ENCODE assay signal across 13 cellular contexts in genomic region chr9:89226076-89226475, GRCh38. TPM values are rescaled to one million over a fixed set of nuclear protein-coding genes. Genes with fewer than 3 reads are reported as not detected.
DNase-seq lines count a peak whose midpoint lies in the region; ATAC-seq, FAIRE-seq and TF ChIP-seq lines count a peak whose summit lies in the region.
"Had no signal": no experiment of that assay in that cellular context is flagged by ENCODE, and none has a peak within 500 bp of the region (broad histone marks: within the 10 kb centered on the region; RNA-seq: fewer than 3 reads in every experiment).

No MANE protein-coding gene starts in this region.

- H3K18ac ChIP-seq in mesendoderm (ENCODE audit: low read length), result no peak overlapping the region

- no peak for ATAC-seq in HepG2
- ATAC-seq in naive thymus-derived CD8-positive, alpha-beta T cell, result no peak
- ATAC-seq: activated CD4-positive, alpha-beta T cell treated with anti-CD3 and anti-CD28 coated beads for 36 hours had no signal

- no peaks in the 10 kb centered on the region for H3K9me3 ChIP-seq in HepG2 (ENCODE audit: low read length)

- no peaks in the 10 kb centered on the region for H4K20me1 ChIP-seq in HepG2 (ENCODE audit: insufficient read depth, low read length)

- in situ Hi-C loops in SK-MEL-5 (cut with HindIII; ENCODE audit: low pct_unique_long_range_greater_than_20kb, low sequenced_read_pairs) (no loop called here), HepG2 (cut with HindIII; ENCODE audit: extremely low pct_ligation_motif_present, low pct_unique_long_range_greater_than_20kb) (no loop called here)

- intact Hi-C loops in HepG2 (cut with micrococcal nuclease; ENCODE audit: unreplicated experiment), result no loop called here

- H3K4me1 Mint-ChIP-seq in naive thymus-derived CD8-positive, alpha-beta T cell, result no peaks in the 10 kb centered on the region
- H3K4me1 Mint-ChIP-seq: activated CD4-positive, alpha-beta T cell treated with anti-CD3 and anti-CD28 coated beads for 36 hours; B cell had no signal

- H3K36me3 ChIP-seq in mesendoderm (ENCODE audit: control insufficient read depth, insufficient read depth, low read length) (no peaks in the 10 kb centered on the region), HepG2 (replicated peaks in 1 of 2; ENCODE audit: control insufficient read depth in 1 of 2, insufficient read depth in 2 of 2, low read length in 2 of 2) (no peaks in the 10 kb centered on the region)

- TF ChIP-seq RAD21 in HepG2 (CRISPR knock-in tag; IDR thresholded peaks at IDR 0.05), result no peak

- no peak for TF ChIP-seq CTCF in fibroblast of pulmonary artery (IDR thresholded peaks at IDR 0.05; ENCODE audit: low read length, missing control alignments)
- TF ChIP-seq CTCF in HepG2 (CRISPR knock-in tag; IDR thresholded peaks at IDR 0.05), result no peak

- no peak overlapping the region for H2BK15ac ChIP-seq in mesendoderm (replicated peaks; ENCODE audit: low read depth)

- no peak overlapping the region for H3K27ac Mint-ChIP-seq in naive thymus-derived CD8-positive, alpha-beta T cell
- H3K27ac Mint-ChIP-seq: activated CD4-positive, alpha-beta T cell treated with anti-CD3 and anti-CD28 coated beads for 36 hours; B cell had no signal

- H3K56ac ChIP-seq in mesendoderm (ENCODE audit: low read length), result peak overlapping the region; percentile 17

- H4K5ac ChIP-seq in mesendoderm (ENCODE audit: low read length), result no peak overlapping the region

- H2BK120ac ChIP-seq in mesendoderm (ENCODE audit: low read depth, low read length), result no peak overlapping the region

- H3K9ac ChIP-seq in mesendoderm (ENCODE audit: low read length) (peak overlapping the region; percentile 24), HepG2 (ENCODE audit: insufficient read depth, low read depth, low read length) (no peak overlapping the region)

- no peak for FAIRE-seq in HepG2 (lab: Jason Lieb, UNC)
- FAIRE-seq: islet of Langerhans had no signal

- H3K27me3 Mint-ChIP-seq in naive thymus-derived CD8-positive, alpha-beta T cell, result peaks cover 9 to 38% (median 22%) of the 10 kb centered on the region in 5 donors

- no peak overlapping the region for H3K4me3 Mint-ChIP-seq in naive thymus-derived CD8-positive, alpha-beta T cell
- H3K4me3 Mint-ChIP-seq: activated CD4-positive, alpha-beta T cell treated with anti-CD3 and anti-CD28 coated beads for 36 hours; B cell had no signal

- no peak overlapping the region for H3K4me2 ChIP-seq in mesendoderm (ENCODE audit: low read length)
- no peak overlapping the region for H3K4me2 ChIP-seq in HepG2 (ENCODE audit: low read depth, low read length)

- H2BK5ac ChIP-seq in mesendoderm (ENCODE audit: low read length), result no peak overlapping the region

- no peak overlapping the region for H2AK5ac ChIP-seq in mesendoderm (ENCODE audit: low read length)

- H3K23ac ChIP-seq in mesendoderm (ENCODE audit: low read length), result no peak overlapping the region

- peak; percentile 23 for DNase-seq in EH (ENCODE audit: low read depth)
- peak; percentile 14 for DNase-seq in SK-MEL-5 (ENCODE audit: low read depth, low spot score)
- DNase-seq in fibroblast of pulmonary artery (ENCODE audit: low read depth), result peak; percentile 39
- peak; percentile 95 for DNase-seq in mesendoderm
- DNase-seq in NCI-H510A treated with DMSO at 0.1 percent for 48 hours (lab: John Stamatoyannopoulos, UW), result no peak
- no peak for DNase-seq in hippocampal formation (lab: John Stamatoyannopoulos, UW)
- DNase-seq in HepG2 (ENCODE audit: low spot score), result no peak
- DNase-seq in naive thymus-derived CD8-positive, alpha-beta T cell, result no peak
- DNase-seq: activated CD4-positive, alpha-beta T cell treated with anti-CD3 and anti-CD28 coated beads for 36 hours; activated gamma-delta T cell; GDM1 had no signal

- CTCF ChIA-PET in HepG2 (lab: Yijun Ruan, JAX; ENCODE audit: low intra/inter-chr PET ratio, low total read pairs), result no interaction called here

- TF ChIP-seq EP300 in HepG2 (IDR thresholded peaks at IDR 0.05; ENCODE audit: low read depth in 2 of 2, low read length in 2 of 2) (no peak), HepG2 (CRISPR knock-in tag; IDR thresholded peaks at IDR 0.05; ENCODE audit: borderline replicate concordance) (no peak)

- H3K36me3 Mint-ChIP-seq in naive thymus-derived CD8-positive, alpha-beta T cell, result peaks cover 0 to 5% (median 2%) of the 10 kb centered on the region in 3 donors

- BruUV-seq in HepG2 (replicated peaks; lab: Mats Ljungman, UMichigan), result no TSS peak

- H3K79me1 ChIP-seq in mesendoderm (ENCODE audit: low read length), result no peaks in the 10 kb centered on the region

- no peak overlapping the region for H3K4ac ChIP-seq in mesendoderm (ENCODE audit: low read depth, low read length)

- H3K27ac ChIP-seq in mesendoderm (ENCODE audit: low read depth, low read length) (peak overlapping the region; percentile 20), HepG2 (ENCODE audit: extremely low read length, insufficient read depth, low read length) (no peak overlapping the region)

- H4K8ac ChIP-seq in mesendoderm (ENCODE audit: low read depth, low read length), result no peak overlapping the region

- H3K79me2 ChIP-seq in mesendoderm (ENCODE audit: control insufficient read depth, insufficient read depth, low read length) (no peaks in the 10 kb centered on the region), HepG2 (ENCODE audit: insufficient read depth, low read length) (no peaks in the 10 kb centered on the region)

- WGBS in mesendoderm (ENCODE audit: extremely low coverage, insufficient coverage, low lambda C conversion rate), result no CpG with 5 or more reads among the region's 3 CpGs
- 40% methylated on average over 2 of the region's 3 CpGs for WGBS in HepG2 (ENCODE audit: low lambda C conversion rate)

- no peak overlapping the region for H2AFZ ChIP-seq in HepG2 (ENCODE audit: low read length)

- H3K4me1 ChIP-seq in mesendoderm (ENCODE audit: control insufficient read depth, low read depth, low read length) (peaks cover 1% of the 10 kb centered on the region), HepG2 (ENCODE audit: insufficient read depth, low read length) (no peaks in the 10 kb centered on the region)

- H3K9me3 Mint-ChIP-seq in naive thymus-derived CD8-positive, alpha-beta T cell, result peaks cover 0 to 9% (median under 1%) of the 10 kb centered on the region in 9 donors

- no peak overlapping the region for H3K4me3 ChIP-seq in fibroblast of pulmonary artery (replicated peaks; ENCODE audit: low read depth, low read length)
- no peak overlapping the region for H3K4me3 ChIP-seq in mesendoderm (ENCODE audit: low read length)
- no peak overlapping the region for H3K4me3 ChIP-seq in HepG2 (replicated peaks in 1 of 3; ENCODE audit: insufficient read depth in 1 of 3, low read depth in 2 of 3, low read length in 3 of 3)

- POLR2A ChIA-PET in HepG2 (lab: Yijun Ruan, JAX), result no interaction called here
- POLR2A ChIA-PET in naive thymus-derived CD8-positive, alpha-beta T cell (lab: Charles Lee), result no interaction called here

- H3K27me3 ChIP-seq in mesendoderm (ENCODE audit: insufficient read depth, low read length, poor library complexity), result no peaks in the 10 kb centered on the region
- 0 out of 5 replicates have a peak, but pooled peaks cover 0 to 1% of the 10 kb centered on the region in 2 experiments for H3K27me3 ChIP-seq in HepG2 (ENCODE audit: control insufficient read depth in 1 of 2, insufficient read depth in 2 of 2, low read length in 2 of 2)

- no peak for TF ChIP-seq POLR2A in HepG2 (IDR thresholded peaks at IDR 0.05; ENCODE audit: insufficient read depth in 1 of 2, low read depth in 2 of 2, low read length in 2 of 2)

TF ChIP-seq in HepG2, 621 proteins besides CTCF, POLR2A, EP300 and RAD21 (continues in another document):
- no peak for TF ChIP-seq ATF1 (CRISPR knock-in tag; IDR thresholded peaks at IDR 0.05)

RNA-seq across cellular contexts. Expression of gene SHC3, which starts 47.5 kb away (rescaled TPM):
- 0.03 TPM in 1 of 2 replicates, not detected in the other for total RNA-seq in SK-MEL-5 (2014; rRNA removed; shearing (Covaris generic))
- polyA plus RNA-seq in SK-MEL-5 (2015; cell fraction: cytosol; rRNA removed), result not detected in 2 replicates
- not detected in 2 replicates for polyA plus RNA-seq in SK-MEL-5 (2015; cell fraction: nucleus; rRNA removed)
- polyA plus RNA-seq in mesendoderm (2013, experiment 1 of 2), result 1.7 TPM
- polyA plus RNA-seq in mesendoderm (2013, experiment 2 of 2), result 1.9 TPM
- 0.89 and 1.1 TPM in 2 replicates for total RNA-seq in HepG2 (2016; rRNA removed; fragmentation: Illumina TruSeq; extraction: Trizol)
- 0.26 and 0.71 TPM in 2 replicates for total RNA-seq in HepG2 (2016; cell fraction: cytosol; rRNA removed; fragmentation: Illumina TruSeq; extraction: Trizol; ENCODE audit: low read depth)
- 0.97 and 1.2 TPM in 2 replicates for total RNA-seq in HepG2 (2016; cell fraction: insoluble cytoplasmic fraction; rRNA removed; fragmentation: Illumina TruSeq; extraction: Trizol)
- total RNA-seq in HepG2 (2016; cell fraction: membrane; rRNA removed; fragmentation: Illumina TruSeq; extraction: Trizol), result 0.38 and 0.49 TPM in 2 replicates
- 0.69 and 1.0 TPM in 2 replicates for total RNA-seq in HepG2 (2016; cell fraction: nucleus; rRNA removed; fragmentation: Illumina TruSeq; extraction: Trizol)
- 0.09 and 0.12 TPM in 2 replicates for polyA plus RNA-seq in HepG2 (2011; rRNA removed)
- polyA plus RNA-seq in HepG2 (2011; cell fraction: cytosol; rRNA removed), result 0.07 and 0.10 TPM in 2 replicates
- polyA plus RNA-seq in HepG2 (2011; cell fraction: nucleus; rRNA removed), result 0.39 and 0.42 TPM in 2 replicates
- polyA plus RNA-seq in HepG2 (2012), result 0.04 and 0.20 TPM in 2 replicates
- polyA plus RNA-seq in HepG2 (2016; cell fraction: cytosol; fragmentation: Illumina TruSeq; extraction: Trizol; ENCODE audit: low read depth), result 0.06 and 0.20 TPM in 2 replicates
- polyA plus RNA-seq in HepG2 (2016; cell fraction: insoluble cytoplasmic fraction; fragmentation: Illumina TruSeq; extraction: Trizol; ENCODE audit: low read depth), result 0.45 and 0.52 TPM in 2 replicates
- polyA plus RNA-seq in HepG2 (2016; cell fraction: membrane; fragmentation: Illumina TruSeq; extraction: Trizol; ENCODE audit: low read depth), result 0.11 and 0.20 TPM in 2 replicates
- 1.3 and 1.7 TPM in 2 replicates for polyA plus RNA-seq in HepG2 (2016; cell fraction: nucleus; fragmentation: Illumina TruSeq; extraction: Trizol; ENCODE audit: insufficient read depth, low read depth)
- polyA minus RNA-seq in HepG2 (2011; rRNA and poly(A)+ RNA removed; ENCODE audit: low replicate concordance), result 0.36 and 1.1 TPM in 2 replicates
- 0.09 and 0.20 TPM in 2 replicates for polyA minus RNA-seq in HepG2 (2011; cell fraction: cytosol; rRNA and poly(A)+ RNA removed)
- 0.25 and 0.26 TPM in 2 replicates for polyA minus RNA-seq in HepG2 (2011; cell fraction: nucleus; rRNA and poly(A)+ RNA removed)
- total RNA-seq in naive thymus-derived CD8-positive, alpha-beta T cell, result under 1 TPM; 0.11 to 0.42 TPM
- not detected for polyA plus RNA-seq in naive thymus-derived CD8-positive, alpha-beta T cell
- total RNA-seq: activated CD4-positive, alpha-beta T cell treated with anti-CD3 and anti-CD28 coated beads for 36 hours; B cell had no signal

Comparison
In these comparisons a context has a peak if more than half of its experiments do, and no peak if none do; other contexts are left out.
1. DNase-seq: peak in EH (single experiment), SK-MEL-5 (single experiment), fibroblast of pulmonary artery (single experiment) and mesendoderm (single experiment); none in NCI-H510A treated with DMSO at 0.1 percent for 48 hours (single experiment), hippocampal formation (0 of 2), HepG2 (single experiment) and naive thymus-derived CD8-positive, alpha-beta T cell (0 of 10).